In genomic region chr3:190384241-190384863, GRCh38 we compare ENCODE assay signal across 8 cellular contexts. TPM values are rescaled to one million over a fixed set of nuclear protein-coding genes. Genes with fewer than 3 reads are reported as not detected.
DNase-seq lines count a peak whose midpoint lies in the region; ATAC-seq and TF ChIP-seq lines count a peak whose summit lies in the region.

No MANE protein-coding gene starts in this region.

- WGBS in prostate gland = 41% methylated on average over 3 of the region's 3 CpGs

- H3K27me3 Mint-ChIP-seq in effector memory CD8-positive, alpha-beta T cell = peaks cover 8 to 28% of the 10 kb centered on the region in 2 donors

- H3K27ac ChIP-seq in prostate gland = no peak overlapping the region

- no peak overlapping the region for H3K27ac Mint-ChIP-seq in effector memory CD8-positive, alpha-beta T cell

- H3K9me3 ChIP-seq in prostate gland = no peaks in the 10 kb centered on the region

- TF ChIP-seq CTCF in prostate gland (IDR thresholded peaks at IDR 0.05) = peak in 3 of 4 experiments; percentile 33 to 86 (median 64)

- H3K27me3 ChIP-seq in prostate gland (replicated peaks; ENCODE audit: insufficient read depth) = no peaks in the 10 kb centered on the region

- no peak for TF ChIP-seq POLR2A in prostate gland (IDR thresholded peaks at IDR 0.05)

- no peaks in the 10 kb centered on the region for H3K36me3 Mint-ChIP-seq in effector memory CD8-positive, alpha-beta T cell (ENCODE audit: insufficient read depth)

- no peak overlapping the region for H3K4me3 Mint-ChIP-seq in effector memory CD8-positive, alpha-beta T cell

- H3K4me3 ChIP-seq in prostate gland = no peak overlapping the region

- no peaks in the 10 kb centered on the region for H3K36me3 ChIP-seq in prostate gland

- no peaks in the 10 kb centered on the region for H3K4me1 ChIP-seq in prostate gland (replicated peaks)

- peak; percentile 5 for DNase-seq in GM03348 (ENCODE audit: low spot score)
- peak; percentile 55 for DNase-seq in RPMI7951 (ENCODE audit: low read depth)
- DNase-seq in fibroblast of gingiva (ENCODE audit: low read depth) = peak; percentile 32
- peak; percentile 53 for DNase-seq in prostate gland (ENCODE audit: low spot score)
- no peak for DNase-seq in effector memory CD8-positive, alpha-beta T cell
- DNase-seq in ecto neural progenitor cell (ENCODE audit: low spot score) = no peak

- intact Hi-C loops in prostate gland (cut with DNase I) = no loop called here

- ATAC-seq in GM21423 (IDR thresholded peaks at IDR 0.05; ENCODE audit: unreplicated experiment) (peak; percentile 90), HG03575 (IDR thresholded peaks at IDR 0.05; ENCODE audit: extremely low read depth, insufficient number of reproducible peaks, low FRiP score, unreplicated experiment) (peak; percentile 84)
- no peak for ATAC-seq in effector memory CD8-positive, alpha-beta T cell (replicated peaks)

- H3K4me1 Mint-ChIP-seq in effector memory CD8-positive, alpha-beta T cell (ENCODE audit: low read depth in 2 of 2) = no peaks in the 10 kb centered on the region

- H3K9me3 Mint-ChIP-seq in effector memory CD8-positive, alpha-beta T cell = no peaks in the 10 kb centered on the region

RNA-seq across cellular contexts. Expression of gene CLDN16, which starts 3.6 kb away (rescaled TPM):
- not detected in 2 replicates for total RNA-seq in RPMI7951 (2014; rRNA removed; shearing (Covaris generic))
- under 1 TPM in 1 of 2 donors, not detected in 1; 0.45 TPM for total RNA-seq in prostate gland

Comparison
In these comparisons a context has a peak if more than half of its experiments do, and no peak if none do; other contexts are left out.
1. DNase-seq: peak in GM03348 (single experiment), RPMI7951 (single experiment), fibroblast of gingiva (single experiment) and prostate gland (single experiment); none in effector memory CD8-positive, alpha-beta T cell (0 of 3) and ecto neural progenitor cell (single experiment).